16 cellular contexts compared by ENCODE assay signal in genomic region chr4:86942185-86942666, GRCh38. TPM values are rescaled to one million over a fixed set of nuclear protein-coding genes. Genes with fewer than 3 reads are reported as not detected.
A peak's percentile ranks its signal among the peaks of the same experiment; 100 is the strongest.
DNase-seq lines count a peak whose midpoint lies in the region; ATAC-seq, FAIRE-seq and TF ChIP-seq lines count a peak whose summit lies in the region.
"Had no signal": no experiment of that assay in that cellular context is flagged by ENCODE, and none has a peak within 500 bp of the region (broad histone marks: within the 10 kb centered on the region; RNA-seq: fewer than 3 reads in every experiment).

No MANE protein-coding gene starts in this region.

- H3K27me3 ChIP-seq in bronchial epithelial cell (ENCODE audit: control insufficient read depth, insufficient read depth, low read length) (no peaks in the 10 kb centered on the region), osteoblast (ENCODE audit: insufficient read depth, low read length) (no peaks in the 10 kb centered on the region)
- H3K27me3 ChIP-seq: esophagus squamous epithelium had no signal

- no peak for TF ChIP-seq CTCF in bronchial epithelial cell (IDR thresholded peaks at IDR 0.05; ENCODE audit: insufficient read depth, low read length, severe bottlenecking)
- TF ChIP-seq CTCF in osteoblast (IDR thresholded peaks at IDR 0.05; ENCODE audit: extremely low read depth, low read depth, low read length) = no peak
- TF ChIP-seq CTCF in GM20000 (IDR thresholded peaks at IDR 0.05; ENCODE audit: extremely low read depth, missing control alignments) = no peak
- TF ChIP-seq CTCF in WTC11 (IDR thresholded peaks at IDR 0.05) = no peak

- no peak for FAIRE-seq in bronchial epithelial cell (lab: Jason Lieb, UNC)

- peaks cover 82% of the 10 kb centered on the region for H3K4me1 Mint-ChIP-seq in WTC11

- H3K27me3 Mint-ChIP-seq in WTC11 (ENCODE audit: low read depth) = no peaks in the 10 kb centered on the region
- H3K27me3 Mint-ChIP-seq: activated CD4-positive, alpha-beta T cell treated with anti-CD3 and anti-CD28 coated beads for 36 hours; CD4-positive, alpha-beta memory T cell; central memory CD8-positive, alpha-beta T cell had no signal

- POLR2A ChIA-PET in WTC11 (lab: Charles Lee) = interaction anchor here (1.3 kb wide), 1 partner anchor 8 kb away, joined by 5 read pairs; the partner anchor contains the start of gene AFF1

- no peak overlapping the region for H2AFZ ChIP-seq in osteoblast (ENCODE audit: low read length)

- H3K27ac Mint-ChIP-seq in WTC11 = no peak overlapping the region
- H3K27ac Mint-ChIP-seq: activated CD4-positive, alpha-beta T cell treated with anti-CD3 and anti-CD28 coated beads for 36 hours had no signal

- no peaks in the 10 kb centered on the region for H3K36me3 Mint-ChIP-seq in WTC11

- H3K4me2 ChIP-seq in osteoblast (ENCODE audit: insufficient read depth, low read length) = no peak overlapping the region

- DNase-seq in ELR (ENCODE audit: low read depth) (peak; percentile 65), M059J (ENCODE audit: low read depth) (peak; percentile 64), bronchial epithelial cell (ENCODE audit: low read depth) (peak; percentile 79), osteoblast (ENCODE audit: insufficient read length, low spot score, missing footprints) (peak; percentile 58), GM20000 (ENCODE audit: low spot score) (no peak), WTC11 (ENCODE audit: low spot score) (no peak)
- DNase-seq in activated CD8-positive, alpha-beta memory T cell treated with anti-CD3 and anti-CD28 coated beads, Interleukin-2, amount 50 U/mL, for 48 hours = no peak
- DNase-seq in activated effector memory CD4-positive, alpha-beta T cell treated with anti-CD3 and anti-CD28 coated beads, Interleukin-2, amount 50 U/mL, for 16 hours = no peak
- DNase-seq: activated CD4-positive, alpha-beta T cell treated with anti-CD3 and anti-CD28 coated beads for 36 hours; CD4-positive, alpha-beta memory T cell; esophagus squamous epithelium; NCI-H1105; NCI-H69; retina had no signal

- H3K9me3 ChIP-seq in osteoblast (ENCODE audit: low read depth, low read length) = no peaks in the 10 kb centered on the region
- H3K9me3 ChIP-seq: esophagus squamous epithelium had no signal

- H3K9me3 Mint-ChIP-seq in WTC11 = no peaks in the 10 kb centered on the region
- H3K9me3 Mint-ChIP-seq: CD4-positive, alpha-beta memory T cell; central memory CD8-positive, alpha-beta T cell had no signal

- H3K27ac ChIP-seq in osteoblast (ENCODE audit: low read depth, low read length) = no peak overlapping the region
- H3K27ac ChIP-seq: esophagus squamous epithelium had no signal

- H3K4me3 ChIP-seq in bronchial epithelial cell (ENCODE audit: low read depth, low read length) (no peak overlapping the region), osteoblast (ENCODE audit: insufficient read depth, low read length) (no peak overlapping the region)
- H3K4me3 ChIP-seq: esophagus squamous epithelium had no signal

- peaks cover 58% of the 10 kb centered on the region for H3K79me2 ChIP-seq in osteoblast (ENCODE audit: insufficient read depth, low read length)

- peaks cover 16% of the 10 kb centered on the region for H4K20me1 ChIP-seq in osteoblast (ENCODE audit: insufficient read depth, low read length)

- H3K36me3 ChIP-seq in bronchial epithelial cell (ENCODE audit: control insufficient read depth, insufficient read depth, low read length) (no peaks in the 10 kb centered on the region), osteoblast (ENCODE audit: insufficient read depth, low read length) (no peaks in the 10 kb centered on the region)
- H3K36me3 ChIP-seq: esophagus squamous epithelium had no signal

- peaks cover 21% of the 10 kb centered on the region for H3K4me1 ChIP-seq in osteoblast (ENCODE audit: insufficient read depth, low read length)

- CTCF ChIA-PET in WTC11 (lab: Charles Lee) = no interaction called here

- ATAC-seq in WTC11 = no peak
- ATAC-seq: activated CD4-positive, alpha-beta T cell treated with anti-CD3 and anti-CD28 coated beads for 36 hours had no signal

- no peak overlapping the region for H3K4me3 Mint-ChIP-seq in WTC11
- H3K4me3 Mint-ChIP-seq: activated CD4-positive, alpha-beta T cell treated with anti-CD3 and anti-CD28 coated beads for 36 hours; central memory CD8-positive, alpha-beta T cell had no signal

TF ChIP-seq in WTC11, 78 proteins besides CTCF, POLR2A, EP300 and RAD21 (continues in another document):
- TF ChIP-seq ATF6 (CRISPR knock-in tag; IDR thresholded peaks at IDR 0.05) (no peak), ATF2 (CRISPR knock-in tag; IDR thresholded peaks at IDR 0.05; ENCODE audit: borderline replicate concordance, low read depth) (no peak), ELF4 (CRISPR knock-in tag; IDR thresholded peaks at IDR 0.05; ENCODE audit: low read depth) (no peak), NFATC4 (CRISPR knock-in tag; IDR thresholded peaks at IDR 0.05) (no peak), E2F1 (CRISPR knock-in tag; IDR thresholded peaks at IDR 0.05) (no peak), MLX (CRISPR knock-in tag; IDR thresholded peaks at IDR 0.05) (no peak), FOXP4 (CRISPR knock-in tag; IDR thresholded peaks at IDR 0.05) (no peak), ZNF317 (CRISPR knock-in tag; IDR thresholded peaks at IDR 0.05; ENCODE audit: borderline replicate concordance, low read depth) (no peak), ZNF416 (CRISPR knock-in tag; IDR thresholded peaks at IDR 0.05) (no peak)

RNA-seq across cellular contexts. Expression of gene AFF1, which starts 7.4 kb away (rescaled TPM):
- total RNA-seq in M059J (2014; rRNA removed; shearing (Covaris generic)) = 7.6 and 17.1 TPM in 2 replicates
- total RNA-seq in bronchial epithelial cell = 9.2 and 11.9 TPM in 2 replicates
- 19.5 and 22.7 TPM in 2 replicates for total RNA-seq in osteoblast
- total RNA-seq in WTC11 (2021) = 72.6 to 93.4 TPM (median 83.9 TPM) in 3 replicates

RNA-seq across cellular contexts. Expression of gene C4orf36, which starts 50.0 kb away (rescaled TPM):
- 0.12 and 0.76 TPM in 2 replicates for total RNA-seq in M059J (2014; rRNA removed; shearing (Covaris generic))
- total RNA-seq in bronchial epithelial cell (1.8 and 2.4 TPM in 2 replicates), osteoblast (0.72 and 0.88 TPM in 2 replicates), WTC11 (2021) (0.73 to 1.5 TPM (median 0.79 TPM) in 3 replicates)
- total RNA-seq: activated CD4-positive, alpha-beta T cell treated with anti-CD3 and anti-CD28 coated beads for 36 hours; myocyte had no signal

Comparison
In these comparisons a context has a peak if more than half of its experiments do, and no peak if none do; other contexts are left out.
1. DNase-seq: peak in ELR (single experiment), M059J (single experiment), bronchial epithelial cell (single experiment) and osteoblast (single experiment); none in activated CD8-positive, alpha-beta memory T cell treated with anti-CD3 and anti-CD28 coated beads, Interleukin-2, amount 50 U/mL, for 48 hours (single experiment), activated effector memory CD4-positive, alpha-beta T cell treated with anti-CD3 and anti-CD28 coated beads, Interleukin-2, amount 50 U/mL, for 16 hours (single experiment), GM20000 (single experiment) and WTC11 (single experiment).